Comparison of ENCODE assay signal across 1 cellular context in genomic region chr1:20661235-20662109, GRCh38.
A peak's percentile ranks its signal among the peaks of the same experiment; 100 is the strongest.
TF ChIP-seq lines count a peak whose summit lies in the region.

Gene DDOST, minus strand, starts transcription at chr1:20661369. Its CDS starts 19 bp downstream, at chr1:20661350.

TF ChIP-seq in HepG2, 621 proteins besides CTCF, POLR2A, EP300 and RAD21 (continued from another document and continues in another):
- TF ChIP-seq U2AF1 (optimal IDR thresholded peaks at IDR 0.05; ENCODE audit: low read depth, low read length) (no peak), HDAC2 (CRISPR knock-in tag; IDR thresholded peaks at IDR 0.05) (peak; percentile 62; the same call in 1 of the 2 replicates), CAMTA2 (CRISPR knock-in tag; IDR thresholded peaks at IDR 0.05; ENCODE audit: borderline replicate concordance) (peak; percentile 46; the same call in 1 of the 2 replicates), ZNF709 (CRISPR knock-in tag; IDR thresholded peaks at IDR 0.05) (peak; percentile 49; the same call in 1 of the 2 replicates), NFRKB (IDR thresholded peaks at IDR 0.05) (no peak), ZNF547 (CRISPR knock-in tag; IDR thresholded peaks at IDR 0.05) (peak; percentile 71; the same call in 1 of the 2 replicates), SNAPC5 (CRISPR knock-in tag; IDR thresholded peaks at IDR 0.05; ENCODE audit: borderline replicate concordance) (0 out of 2 replicates have a peak, but pooled peaks have one; percentile 40), IRF9 (CRISPR knock-in tag; IDR thresholded peaks at IDR 0.05; ENCODE audit: borderline replicate concordance) (no peak), SNAI1 (CRISPR knock-in tag; IDR thresholded peaks at IDR 0.05; ENCODE audit: borderline replicate concordance) (no peak), HDAC1 (CRISPR knock-in tag; IDR thresholded peaks at IDR 0.05) (peak; percentile 93), ZHX1 (CRISPR knock-in tag; IDR thresholded peaks at IDR 0.05; ENCODE audit: low read depth) (no peak), HIC2 (CRISPR knock-in tag; IDR thresholded peaks at IDR 0.05; ENCODE audit: low read depth) (no peak), RERE (CRISPR knock-in tag; IDR thresholded peaks at IDR 0.05; ENCODE audit: low read depth) (no peak), RARA (CRISPR knock-in tag; IDR thresholded peaks at IDR 0.05) (0 out of 2 replicates have a peak, but pooled peaks have one; percentile 2), ZNF678 (CRISPR knock-in tag; IDR thresholded peaks at IDR 0.05) (peak; percentile 48; the same call in 1 of the 2 replicates), NFKB2 (CRISPR knock-in tag; IDR thresholded peaks at IDR 0.05; ENCODE audit: borderline replicate concordance) (peak; percentile 84; the same call in 1 of the 2 replicates), HMGA1 (CRISPR knock-in tag; conservative IDR thresholded peaks at IDR 0.05) (no peak), SMYD3 (CRISPR knock-in tag; IDR thresholded peaks at IDR 0.05) (peak; percentile 75), ZNF3 (CRISPR knock-in tag; IDR thresholded peaks at IDR 0.05) (peak; percentile 72; the same call in 1 of the 2 replicates), TOPORS (CRISPR knock-in tag; IDR thresholded peaks at IDR 0.05) (peak; percentile 72), ZNF772 (CRISPR knock-in tag; IDR thresholded peaks at IDR 0.05) (peak; percentile 34; the same call in 1 of the 2 replicates), NFYC (CRISPR knock-in tag; IDR thresholded peaks at IDR 0.05) (peak; percentile 95), ZNF782 (CRISPR knock-in tag; IDR thresholded peaks at IDR 0.05; ENCODE audit: borderline replicate concordance) (no peak), IKZF5 (CRISPR knock-in tag; IDR thresholded peaks at IDR 0.05) (peak; percentile 60; the same call in 1 of the 2 replicates), ZFP1 (CRISPR knock-in tag; IDR thresholded peaks at IDR 0.05) (no peak), HOXA9 (CRISPR knock-in tag; IDR thresholded peaks at IDR 0.05; ENCODE audit: borderline replicate concordance) (no peak), PCBP1 (IDR thresholded peaks at IDR 0.05; ENCODE audit: borderline replicate concordance, low read depth, low read length) (0 out of 2 replicates have a peak, but pooled peaks have one; percentile 88), TAF1 (CRISPR knock-in tag; IDR thresholded peaks at IDR 0.05) (peak; percentile 84), MBNL3 (CRISPR knock-in tag; conservative IDR thresholded peaks at IDR 0.05) (no peak), ZNF430 (CRISPR knock-in tag; IDR thresholded peaks at IDR 0.05) (0 out of 2 replicates have a peak, but pooled peaks have one; percentile 53), ZNF550 (CRISPR knock-in tag; IDR thresholded peaks at IDR 0.05; ENCODE audit: borderline replicate concordance) (0 out of 2 replicates have a peak, but pooled peaks have one; percentile 28), TIGD3 (CRISPR knock-in tag; IDR thresholded peaks at IDR 0.05; ENCODE audit: borderline replicate concordance) (no peak; the same call in 1 of the 2 replicates), ZSCAN31 (CRISPR knock-in tag; IDR thresholded peaks at IDR 0.05; ENCODE audit: low read depth) (peak; percentile 64; the same call in 1 of the 2 replicates), JDP2 (CRISPR knock-in tag; IDR thresholded peaks at IDR 0.05; ENCODE audit: borderline replicate concordance) (no peak), ERF (CRISPR knock-in tag; IDR thresholded peaks at IDR 0.05) (no peak; the same call in 1 of the 2 replicates), TRAFD1 (CRISPR knock-in tag; IDR thresholded peaks at IDR 0.05; ENCODE audit: borderline replicate concordance) (no peak), FOXJ3 (CRISPR knock-in tag; IDR thresholded peaks at IDR 0.05; ENCODE audit: borderline replicate concordance) (no peak), NCOA2 (CRISPR knock-in tag; IDR thresholded peaks at IDR 0.05) (no peak), ZNF546 (CRISPR knock-in tag; conservative IDR thresholded peaks at IDR 0.05) (peak; percentile 87), ZBED4 (CRISPR knock-in tag; IDR thresholded peaks at IDR 0.05; ENCODE audit: borderline replicate concordance) (peak; percentile 18; the same call in 1 of the 2 replicates), SRSF9 (IDR thresholded peaks at IDR 0.05; ENCODE audit: borderline replicate concordance, insufficient read depth, low read depth, low read length, poor library complexity, severe bottlenecking) (no peak)
